ENCODE assay signal across 1 cellular context in genomic region chr1:202172015-202172355, GRCh38.
TF ChIP-seq lines count a peak whose summit lies in the region.

No MANE protein-coding gene starts in this region.

TF ChIP-seq in H1, 55 proteins besides CTCF, POLR2A, EP300 and RAD21:
- TF ChIP-seq PHF8 (conservative IDR thresholded peaks at IDR 0.05; ENCODE audit: low read depth, low read length) (no peak), GTF2F1 (IDR thresholded peaks at IDR 0.05; ENCODE audit: borderline replicate concordance, low read depth, low read length) (no peak), ATF3 (IDR thresholded peaks at IDR 0.05; ENCODE audit: insufficient read depth, low read depth, low read length) (no peak), BCL11A (IDR thresholded peaks at IDR 0.05; ENCODE audit: low read depth in 2 of 2, low read length in 2 of 2) (no peak)
TF ChIP-seq in H1: peak in this region for 0.
